20 cellular contexts compared by ENCODE assay signal in the genomic region with DNA sequence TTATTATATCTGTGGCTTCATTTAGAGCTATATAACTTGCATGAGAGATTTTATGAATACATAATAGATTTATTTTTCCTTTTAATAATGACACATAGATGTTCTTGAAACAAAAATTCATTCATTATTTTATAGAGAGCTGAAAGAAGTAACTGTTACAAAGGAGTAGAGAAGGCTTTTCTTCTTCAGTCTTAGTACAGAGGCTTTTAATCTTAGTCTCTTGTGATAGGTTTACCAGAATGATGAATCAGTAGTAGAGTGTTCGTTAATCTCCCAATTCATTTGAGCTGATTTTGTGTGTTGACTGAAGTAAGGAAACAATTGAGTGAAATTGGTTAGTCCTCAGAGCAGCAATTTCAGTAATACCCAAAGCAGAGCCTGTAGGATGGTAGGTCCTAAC.
"Had no signal": no experiment of that assay in that cellular context is flagged by ENCODE, and none has a peak within 500 bp of the region (broad histone marks: within the 10 kb centered on the region; RNA-seq: fewer than 3 reads in every experiment).

No MANE protein-coding gene starts in this region.

- H3K9me3 Mint-ChIP-seq: mesothelial cell of epicardium, naive B cell had no signal

- H3K4me1 ChIP-seq: colonic mucosa, esophagus muscularis mucosa, gastrocnemius medialis, heart right ventricle, left lung, lower lobe of right lung had no signal

- DNase-seq: colonic mucosa; dermis blood vessel endothelial cell; dorsolateral prefrontal cortex; effector CD4-positive, alpha-beta T cell; effector memory CD4-positive, alpha-beta T cell; foreskin keratinocyte; gastrocnemius medialis; glutamatergic neuron; head of caudate nucleus; heart right ventricle; hippocampal formation; left cardiac atrium; left lung; left ventricle myocardium superior; lower lobe of right lung; mesenchymal stem cell; mucosa of descending colon; naive B cell had no signal

- H3K4me3 Mint-ChIP-seq: mesothelial cell of epicardium, naive B cell had no signal

- H3K36me3 Mint-ChIP-seq: mesothelial cell of epicardium, naive B cell had no signal

- H3K36me3 ChIP-seq: colonic mucosa, esophagus muscularis mucosa, gastrocnemius medialis, heart right ventricle, left lung, lower lobe of right lung had no signal

- ATAC-seq: foreskin keratinocyte, gastrocnemius medialis, heart right ventricle, left cardiac atrium, left lung, left ventricle myocardium superior, lower lobe of right lung, mucosa of descending colon had no signal

- H3K4me1 Mint-ChIP-seq: naive B cell had no signal

- H3K27ac Mint-ChIP-seq: mesothelial cell of epicardium, naive B cell had no signal

- H3K27ac ChIP-seq: colonic mucosa, dorsolateral prefrontal cortex, esophagus muscularis mucosa, foreskin keratinocyte, gastrocnemius medialis, heart right ventricle, left lung, lower lobe of right lung had no signal

- H3K9me3 ChIP-seq: colonic mucosa, esophagus muscularis mucosa, gastrocnemius medialis, heart right ventricle, left lung, lower lobe of right lung, mucosa of descending colon had no signal

- H3K27me3 Mint-ChIP-seq: naive B cell had no signal

- H3K27me3 ChIP-seq: colonic mucosa, dorsolateral prefrontal cortex, esophagus muscularis mucosa, foreskin keratinocyte, gastrocnemius medialis, heart right ventricle, left lung had no signal

- H3K4me3 ChIP-seq: colonic mucosa, dorsolateral prefrontal cortex, esophagus muscularis mucosa, gastrocnemius medialis, heart right ventricle, left lung, lower lobe of right lung, mucosa of descending colon had no signal
